In genomic region chr2:131467722-131468121, GRCh38 we compare ENCODE assay signal across 6 cellular contexts. TPM values are rescaled to one million over a fixed set of nuclear protein-coding genes. Genes with fewer than 3 reads are reported as not detected.
"Had no signal": no experiment of that assay in that cellular context is flagged by ENCODE, and none has a peak within 500 bp of the region (broad histone marks: within the 10 kb centered on the region; RNA-seq: fewer than 3 reads in every experiment).

No MANE protein-coding gene starts in this region.

RNA-seq across cellular contexts. Expression of gene TUBA3D, which starts 8.2 kb away (rescaled TPM):
- total RNA-seq: GM23248, H1, H9, HT-29, IMR-90, K562 had no signal
- polyA plus RNA-seq: GM23248, IMR-90, K562 had no signal
